In the genomic region with DNA sequence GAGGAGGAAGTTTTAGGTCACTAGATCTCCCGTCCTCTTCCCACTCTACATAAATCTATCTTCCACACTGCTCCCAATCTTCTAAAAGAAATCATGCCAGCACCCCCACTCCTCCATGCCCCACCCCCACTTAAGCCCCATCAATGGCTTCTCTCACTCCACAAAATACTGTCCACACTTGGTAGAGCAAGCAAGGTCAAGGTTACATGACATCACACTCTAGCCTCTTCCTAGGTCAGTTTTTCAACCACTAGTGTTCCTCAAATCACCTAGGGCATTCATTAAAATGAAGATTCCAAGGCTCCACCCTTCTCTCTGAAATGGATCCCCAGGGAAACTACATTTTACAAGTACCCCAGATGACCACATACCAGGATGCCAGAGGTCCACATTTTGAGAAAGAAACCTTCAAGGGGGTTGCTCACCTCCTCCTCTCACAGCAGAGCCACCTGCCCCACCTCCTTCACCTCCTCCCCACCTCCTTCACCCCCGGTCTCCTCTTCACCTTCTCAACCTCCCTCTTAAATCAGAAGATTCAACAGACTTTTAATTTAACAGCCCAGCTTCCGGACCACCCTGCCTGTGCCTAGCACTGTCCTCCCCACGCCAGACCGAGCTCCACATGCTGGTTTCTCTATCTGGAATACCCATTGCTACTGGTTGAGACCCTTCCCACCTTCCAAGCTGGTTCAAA, we compare ENCODE assay signal across 1 cellular context.
TF ChIP-seq lines count a peak whose summit lies in the region.

No MANE protein-coding gene starts in this region.

TF ChIP-seq in HEK293, 187 proteins besides CTCF, POLR2A, EP300 and RAD21 (continued from another document):
- TF ChIP-seq, protein P1, sequence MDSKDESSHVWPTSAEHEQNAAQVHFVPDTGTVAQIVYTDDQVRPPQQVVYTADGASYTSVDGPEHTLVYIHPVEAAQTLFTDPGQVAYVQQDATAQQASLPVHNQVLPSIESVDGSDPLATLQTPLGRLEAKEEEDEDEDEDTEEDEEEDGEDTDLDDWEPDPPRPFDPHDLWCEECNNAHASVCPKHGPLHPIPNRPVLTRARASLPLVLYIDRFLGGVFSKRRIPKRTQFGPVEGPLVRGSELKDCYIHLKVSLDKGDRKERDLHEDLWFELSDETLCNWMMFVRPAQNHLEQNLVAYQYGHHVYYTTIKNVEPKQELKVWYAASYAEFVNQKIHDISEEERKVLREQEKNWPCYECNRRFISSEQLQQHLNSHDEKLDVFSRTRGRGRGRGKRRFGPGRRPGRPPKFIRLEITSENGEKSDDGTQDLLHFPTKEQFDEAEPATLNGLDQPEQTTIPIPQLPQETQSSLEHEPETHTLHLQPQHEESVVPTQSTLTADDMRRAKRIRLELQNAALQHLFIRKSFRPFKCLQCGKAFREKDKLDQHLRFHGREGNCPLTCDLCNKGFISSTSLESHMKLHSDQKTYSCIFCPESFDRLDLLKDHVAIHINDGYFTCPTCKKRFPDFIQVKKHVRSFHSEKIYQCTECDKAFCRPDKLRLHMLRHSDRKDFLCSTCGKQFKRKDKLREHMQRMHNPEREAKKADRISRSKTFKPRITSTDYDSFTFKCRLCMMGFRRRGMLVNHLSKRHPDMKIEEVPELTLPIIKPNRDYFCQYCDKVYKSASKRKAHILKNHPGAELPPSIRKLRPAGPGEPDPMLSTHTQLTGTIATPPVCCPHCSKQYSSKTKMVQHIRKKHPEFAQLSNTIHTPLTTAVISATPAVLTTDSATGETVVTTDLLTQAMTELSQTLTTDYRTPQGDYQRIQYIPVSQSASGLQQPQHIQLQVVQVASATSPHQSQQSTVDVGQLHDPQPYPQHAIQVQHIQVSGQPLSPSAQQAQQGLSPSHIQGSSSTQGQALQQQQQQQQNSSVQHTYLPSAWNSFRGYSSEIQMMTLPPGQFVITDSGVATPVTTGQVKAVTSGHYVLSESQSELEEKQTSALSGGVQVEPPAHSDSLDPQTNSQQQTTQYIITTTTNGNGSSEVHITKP (tag by site-specific recombination; IDR thresholded peaks at IDR 0.05), result 0 out of 2 replicates have a peak, but pooled peaks have one; percentile 12
- no peak for TF ChIP-seq ZEB2 (tag by site-specific recombination; IDR thresholded peaks at IDR 0.05)
- no peak for TF ChIP-seq ZNF394 (tag by site-specific recombination; IDR thresholded peaks at IDR 0.05; ENCODE audit: borderline replicate concordance)
- no peak for TF ChIP-seq ZNF391 (tag by site-specific recombination; IDR thresholded peaks at IDR 0.05; ENCODE audit: borderline replicate concordance, low read depth)
- TF ChIP-seq, protein P2, sequence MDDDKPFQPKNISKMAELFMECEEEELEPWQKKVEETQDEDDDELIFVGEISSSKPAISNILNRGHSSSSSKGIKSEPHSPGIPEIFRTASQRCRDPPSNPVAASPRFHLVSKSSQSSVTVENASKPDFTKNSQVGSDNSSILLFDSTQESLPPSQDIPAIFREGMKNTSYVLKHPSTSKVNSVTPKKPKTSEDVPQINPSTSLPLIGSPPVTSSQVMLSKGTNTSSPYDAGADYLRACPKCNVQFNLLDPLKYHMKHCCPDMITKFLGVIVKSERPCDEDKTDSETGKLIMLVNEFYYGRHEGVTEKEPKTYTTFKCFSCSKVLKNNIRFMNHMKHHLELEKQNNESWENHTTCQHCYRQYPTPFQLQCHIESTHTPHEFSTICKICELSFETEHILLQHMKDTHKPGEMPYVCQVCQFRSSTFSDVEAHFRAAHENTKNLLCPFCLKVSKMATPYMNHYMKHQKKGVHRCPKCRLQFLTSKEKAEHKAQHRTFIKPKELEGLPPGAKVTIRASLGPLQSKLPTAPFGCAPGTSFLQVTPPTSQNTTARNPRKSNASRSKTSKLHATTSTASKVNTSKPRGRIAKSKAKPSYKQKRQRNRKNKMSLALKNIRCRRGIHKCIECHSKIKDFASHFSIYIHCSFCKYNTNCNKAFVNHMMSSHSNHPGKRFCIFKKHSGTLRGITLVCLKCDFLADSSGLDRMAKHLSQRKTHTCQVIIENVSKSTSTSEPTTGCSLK (tag by site-specific recombination; IDR thresholded peaks at IDR 0.05), result no peak
- TF ChIP-seq ZNF600 (tag by site-specific recombination; IDR thresholded peaks at IDR 0.05), result 0 out of 2 replicates have a peak, but pooled peaks have one; percentile 16
- peak; percentile 27; the same call in 1 of the 2 replicates for TF ChIP-seq ZNF366 (tag by site-specific recombination; conservative IDR thresholded peaks at IDR 0.05)
- no peak for TF ChIP-seq ZNF664 (tag by site-specific recombination; IDR thresholded peaks at IDR 0.05)
- TF ChIP-seq ZNF555 (tag by site-specific recombination; conservative IDR thresholded peaks at IDR 0.05), result no peak
- peak; percentile 18; the same call in 1 of the 2 replicates for TF ChIP-seq EGR2 (tag by site-specific recombination; IDR thresholded peaks at IDR 0.05; ENCODE audit: low read depth)
- TF ChIP-seq ZNF544 (tag by site-specific recombination; IDR thresholded peaks at IDR 0.05), result no peak
- TF ChIP-seq ZNF221 (tag by site-specific recombination; IDR thresholded peaks at IDR 0.05; ENCODE audit: borderline replicate concordance), result no peak
- TF ChIP-seq ZNF510 (tag by site-specific recombination; IDR thresholded peaks at IDR 0.05; ENCODE audit: insufficient replicate concordance), result no peak
- TF ChIP-seq ZNF530 (tag by site-specific recombination; IDR thresholded peaks at IDR 0.05; ENCODE audit: low read depth), result no peak
- no peak for TF ChIP-seq ZNF76 (tag by site-specific recombination; IDR thresholded peaks at IDR 0.05; ENCODE audit: borderline replicate concordance, low read depth)
- no peak for TF ChIP-seq ZNF777 (tag by site-specific recombination; IDR thresholded peaks at IDR 0.05; ENCODE audit: borderline replicate concordance)
- TF ChIP-seq, protein P3, sequence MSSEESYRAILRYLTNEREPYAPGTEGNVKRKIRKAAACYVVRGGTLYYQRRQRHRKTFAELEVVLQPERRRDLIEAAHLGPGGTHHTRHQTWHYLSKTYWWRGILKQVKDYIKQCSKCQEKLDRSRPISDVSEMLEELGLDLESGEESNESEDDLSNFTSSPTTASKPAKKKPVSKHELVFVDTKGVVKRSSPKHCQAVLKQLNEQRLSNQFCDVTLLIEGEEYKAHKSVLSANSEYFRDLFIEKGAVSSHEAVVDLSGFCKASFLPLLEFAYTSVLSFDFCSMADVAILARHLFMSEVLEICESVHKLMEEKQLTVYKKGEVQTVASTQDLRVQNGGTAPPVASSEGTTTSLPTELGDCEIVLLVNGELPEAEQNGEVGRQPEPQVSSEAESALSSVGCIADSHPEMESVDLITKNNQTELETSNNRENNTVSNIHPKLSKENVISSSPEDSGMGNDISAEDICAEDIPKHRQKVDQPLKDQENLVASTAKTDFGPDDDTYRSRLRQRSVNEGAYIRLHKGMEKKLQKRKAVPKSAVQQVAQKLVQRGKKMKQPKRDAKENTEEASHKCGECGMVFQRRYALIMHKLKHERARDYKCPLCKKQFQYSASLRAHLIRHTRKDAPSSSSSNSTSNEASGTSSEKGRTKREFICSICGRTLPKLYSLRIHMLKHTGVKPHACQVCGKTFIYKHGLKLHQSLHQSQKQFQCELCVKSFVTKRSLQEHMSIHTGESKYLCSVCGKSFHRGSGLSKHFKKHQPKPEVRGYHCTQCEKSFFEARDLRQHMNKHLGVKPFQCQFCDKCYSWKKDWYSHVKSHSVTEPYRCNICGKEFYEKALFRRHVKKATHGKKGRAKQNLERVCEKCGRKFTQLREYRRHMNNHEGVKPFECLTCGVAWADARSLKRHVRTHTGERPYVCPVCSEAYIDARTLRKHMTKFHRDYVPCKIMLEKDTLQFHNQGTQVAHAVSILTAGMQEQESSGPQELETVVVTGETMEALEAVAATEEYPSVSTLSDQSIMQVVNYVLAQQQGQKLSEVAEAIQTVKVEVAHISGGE (tag by site-specific recombination; conservative IDR thresholded peaks at IDR 0.05; ENCODE audit: low read depth), result no peak
- TF ChIP-seq ZNF248 (tag by site-specific recombination; IDR thresholded peaks at IDR 0.05), result no peak
- TF ChIP-seq ZNF670 (tag by site-specific recombination; IDR thresholded peaks at IDR 0.05; ENCODE audit: low read depth), result no peak
- TF ChIP-seq ZNF548 (tag by site-specific recombination; IDR thresholded peaks at IDR 0.05), result no peak
- no peak for TF ChIP-seq ZNF707 (tag by site-specific recombination; IDR thresholded peaks at IDR 0.05)
- TF ChIP-seq ZNF132 (tag by site-specific recombination; IDR thresholded peaks at IDR 0.05; ENCODE audit: borderline replicate concordance), result no peak
- peak; percentile 52; the same call in 1 of the 2 replicates for TF ChIP-seq GLIS1 (tag by site-specific recombination; IDR thresholded peaks at IDR 0.05)
- TF ChIP-seq, protein P4, sequence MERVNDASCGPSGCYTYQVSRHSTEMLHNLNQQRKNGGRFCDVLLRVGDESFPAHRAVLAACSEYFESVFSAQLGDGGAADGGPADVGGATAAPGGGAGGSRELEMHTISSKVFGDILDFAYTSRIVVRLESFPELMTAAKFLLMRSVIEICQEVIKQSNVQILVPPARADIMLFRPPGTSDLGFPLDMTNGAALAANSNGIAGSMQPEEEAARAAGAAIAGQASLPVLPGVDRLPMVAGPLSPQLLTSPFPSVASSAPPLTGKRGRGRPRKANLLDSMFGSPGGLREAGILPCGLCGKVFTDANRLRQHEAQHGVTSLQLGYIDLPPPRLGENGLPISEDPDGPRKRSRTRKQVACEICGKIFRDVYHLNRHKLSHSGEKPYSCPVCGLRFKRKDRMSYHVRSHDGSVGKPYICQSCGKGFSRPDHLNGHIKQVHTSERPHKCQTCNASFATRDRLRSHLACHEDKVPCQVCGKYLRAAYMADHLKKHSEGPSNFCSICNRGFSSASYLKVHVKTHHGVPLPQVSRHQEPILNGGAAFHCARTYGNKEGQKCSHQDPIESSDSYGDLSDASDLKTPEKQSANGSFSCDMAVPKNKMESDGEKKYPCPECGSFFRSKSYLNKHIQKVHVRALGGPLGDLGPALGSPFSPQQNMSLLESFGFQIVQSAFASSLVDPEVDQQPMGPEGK (tag by site-specific recombination; IDR thresholded peaks at IDR 0.05), result peak; percentile 28; the same call in 1 of the 2 replicates
- no peak for TF ChIP-seq ZNF266 (tag by site-specific recombination; IDR thresholded peaks at IDR 0.05; ENCODE audit: low read depth)
- TF ChIP-seq, protein P5, sequence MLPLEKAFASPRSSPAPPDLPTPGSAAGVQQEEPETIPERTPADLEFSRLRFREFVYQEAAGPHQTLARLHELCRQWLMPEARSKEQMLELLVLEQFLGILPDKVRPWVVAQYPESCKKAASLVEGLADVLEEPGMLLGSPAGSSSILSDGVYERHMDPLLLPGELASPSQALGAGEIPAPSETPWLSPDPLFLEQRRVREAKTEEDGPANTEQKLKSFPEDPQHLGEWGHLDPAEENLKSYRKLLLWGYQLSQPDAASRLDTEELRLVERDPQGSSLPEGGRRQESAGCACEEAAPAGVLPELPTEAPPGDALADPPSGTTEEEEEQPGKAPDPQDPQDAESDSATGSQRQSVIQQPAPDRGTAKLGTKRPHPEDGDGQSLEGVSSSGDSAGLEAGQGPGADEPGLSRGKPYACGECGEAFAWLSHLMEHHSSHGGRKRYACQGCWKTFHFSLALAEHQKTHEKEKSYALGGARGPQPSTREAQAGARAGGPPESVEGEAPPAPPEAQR (tag by site-specific recombination; IDR thresholded peaks at IDR 0.05), result no peak
- TF ChIP-seq KLF1 (tag by site-specific recombination; IDR thresholded peaks at IDR 0.05), result 0 out of 2 replicates have a peak, but pooled peaks have one; percentile 10
- TF ChIP-seq SP7 (tag by site-specific recombination; IDR thresholded peaks at IDR 0.05), result no peak
- no peak for TF ChIP-seq ZNF558 (tag by site-specific recombination; IDR thresholded peaks at IDR 0.05)
- TF ChIP-seq ZNF561 (tag by site-specific recombination; IDR thresholded peaks at IDR 0.05; ENCODE audit: borderline replicate concordance), result no peak
- TF ChIP-seq MYNN (tag by site-specific recombination; IDR thresholded peaks at IDR 0.05; ENCODE audit: borderline replicate concordance), result peak; percentile 61; the same call in 1 of the 2 replicates
- no peak for TF ChIP-seq ZNF202 (tag by site-specific recombination; IDR thresholded peaks at IDR 0.05; ENCODE audit: borderline replicate concordance)
- TF ChIP-seq, protein P6, sequence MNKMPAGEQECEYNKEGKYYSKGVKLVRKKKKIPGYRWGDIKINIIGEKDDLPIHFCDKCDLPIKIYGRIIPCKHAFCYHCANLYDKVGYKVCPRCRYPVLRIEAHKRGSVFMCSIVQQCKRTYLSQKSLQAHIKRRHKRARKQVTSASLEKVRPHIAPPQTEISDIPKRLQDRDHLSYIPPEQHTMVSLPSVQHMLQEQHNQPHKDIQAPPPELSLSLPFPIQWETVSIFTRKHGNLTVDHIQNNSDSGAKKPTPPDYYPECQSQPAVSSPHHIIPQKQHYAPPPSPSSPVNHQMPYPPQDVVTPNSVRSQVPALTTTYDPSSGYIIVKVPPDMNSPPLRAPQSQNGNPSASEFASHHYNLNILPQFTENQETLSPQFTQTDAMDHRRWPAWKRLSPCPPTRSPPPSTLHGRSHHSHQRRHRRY (tag by site-specific recombination; IDR thresholded peaks at IDR 0.05), result no peak
- no peak for TF ChIP-seq ZBTB48 (tag by site-specific recombination; IDR thresholded peaks at IDR 0.05)
- TF ChIP-seq ZNF354C (tag by site-specific recombination; IDR thresholded peaks at IDR 0.05; ENCODE audit: borderline replicate concordance, low read depth), result no peak
- TF ChIP-seq ZNF140 (tag by site-specific recombination; IDR thresholded peaks at IDR 0.05), result no peak
- no peak for TF ChIP-seq ZNF175 (tag by site-specific recombination; IDR thresholded peaks at IDR 0.05)
- TF ChIP-seq ZNF174 (tag by site-specific recombination; IDR thresholded peaks at IDR 0.05), result no peak
- TF ChIP-seq, protein P7, sequence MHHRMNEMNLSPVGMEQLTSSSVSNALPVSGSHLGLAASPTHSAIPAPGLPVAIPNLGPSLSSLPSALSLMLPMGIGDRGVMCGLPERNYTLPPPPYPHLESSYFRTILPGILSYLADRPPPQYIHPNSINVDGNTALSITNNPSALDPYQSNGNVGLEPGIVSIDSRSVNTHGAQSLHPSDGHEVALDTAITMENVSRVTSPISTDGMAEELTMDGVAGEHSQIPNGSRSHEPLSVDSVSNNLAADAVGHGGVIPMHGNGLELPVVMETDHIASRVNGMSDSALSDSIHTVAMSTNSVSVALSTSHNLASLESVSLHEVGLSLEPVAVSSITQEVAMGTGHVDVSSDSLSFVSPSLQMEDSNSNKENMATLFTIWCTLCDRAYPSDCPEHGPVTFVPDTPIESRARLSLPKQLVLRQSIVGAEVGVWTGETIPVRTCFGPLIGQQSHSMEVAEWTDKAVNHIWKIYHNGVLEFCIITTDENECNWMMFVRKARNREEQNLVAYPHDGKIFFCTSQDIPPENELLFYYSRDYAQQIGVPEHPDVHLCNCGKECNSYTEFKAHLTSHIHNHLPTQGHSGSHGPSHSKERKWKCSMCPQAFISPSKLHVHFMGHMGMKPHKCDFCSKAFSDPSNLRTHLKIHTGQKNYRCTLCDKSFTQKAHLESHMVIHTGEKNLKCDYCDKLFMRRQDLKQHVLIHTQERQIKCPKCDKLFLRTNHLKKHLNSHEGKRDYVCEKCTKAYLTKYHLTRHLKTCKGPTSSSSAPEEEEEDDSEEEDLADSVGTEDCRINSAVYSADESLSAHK (tag by site-specific recombination; IDR thresholded peaks at IDR 0.05), result no peak
- TF ChIP-seq ZNF629 (tag by site-specific recombination; IDR thresholded peaks at IDR 0.05), result 0 out of 2 replicates have a peak, but pooled peaks have one; percentile 31
- TF ChIP-seq SALL2 (tag by site-specific recombination; IDR thresholded peaks at IDR 0.05; ENCODE audit: borderline replicate concordance), result no peak
- no peak for TF ChIP-seq HOXD13 (CRISPR knock-in tag; IDR thresholded peaks at IDR 0.05; ENCODE audit: borderline replicate concordance)
- no peak for TF ChIP-seq FEZF1 (tag by site-specific recombination; IDR thresholded peaks at IDR 0.05)
- no peak for TF ChIP-seq ZNF423 (tag by site-specific recombination; IDR thresholded peaks at IDR 0.05)
